10 cellular contexts compared by ENCODE assay signal in genomic region chr2:227415538-227416424, GRCh38. TPM values are rescaled to one million over a fixed set of nuclear protein-coding genes. Genes with fewer than 3 reads are reported as not detected.
DNase-seq lines count a peak whose midpoint lies in the region; ATAC-seq and TF ChIP-seq lines count a peak whose summit lies in the region.
"Had no signal": no experiment of that assay in that cellular context is flagged by ENCODE, and none has a peak within 500 bp of the region (broad histone marks: within the 10 kb centered on the region; RNA-seq: fewer than 3 reads in every experiment).

No MANE protein-coding gene starts in this region.

- H3K9me3 ChIP-seq in upper lobe of right lung, result no peaks in the 10 kb centered on the region
- H3K9me3 ChIP-seq in CD4-positive, alpha-beta memory T cell (ENCODE audit: control insufficient read depth in 1 of 2, low read length in 2 of 2), result no peaks in the 10 kb centered on the region

- CTCF ChIA-PET in CD4-positive, alpha-beta memory T cell (lab: Charles Lee; ENCODE audit: partially characterized antibody), result no interaction called here

- no peaks in the 10 kb centered on the region for H3K36me3 Mint-ChIP-seq in activated T-helper 2 cell treated with anti-CD3 and anti-CD28 coated beads, Interferon-gamma antibody, Interleukin-2, Interleukin-4, amounts not matched to agents 10 μg/mL and 5 μg/mL and 100 μg/mL, durations not matched to agents 14 hours and 24 hours and 36 hours (ENCODE audit: low read depth)
- no peaks in the 10 kb centered on the region for H3K36me3 Mint-ChIP-seq in CD4-positive, alpha-beta memory T cell

- TF ChIP-seq CTCF in upper lobe of right lung (IDR thresholded peaks at IDR 0.05), result no peak

- peak; percentile 86 for ATAC-seq in upper lobe of right lung
- ATAC-seq in HG03025 (IDR thresholded peaks at IDR 0.05; ENCODE audit: low FRiP score, unreplicated experiment), result no peak

- no peaks in the 10 kb centered on the region for H3K27me3 Mint-ChIP-seq in activated T-helper 2 cell treated with anti-CD3 and anti-CD28 coated beads, Interferon-gamma antibody, Interleukin-2, Interleukin-4, amounts not matched to agents 10 μg/mL and 5 μg/mL and 100 μg/mL, durations not matched to agents 14 hours and 24 hours and 36 hours (ENCODE audit: low read depth)
- H3K27me3 Mint-ChIP-seq in CD4-positive, alpha-beta memory T cell, result no peaks in the 10 kb centered on the region

- peak overlapping the region; percentile 68 for H3K27ac ChIP-seq in upper lobe of right lung
- H3K27ac ChIP-seq in CD4-positive, alpha-beta memory T cell (ENCODE audit: low read depth, low read length), result no peak overlapping the region
- H3K27ac ChIP-seq: VCaP had no signal

- POLR2A ChIA-PET in CD4-positive, alpha-beta memory T cell (lab: Charles Lee; ENCODE audit: partially characterized antibody), result no interaction called here

- H3K9me3 Mint-ChIP-seq in activated T-helper 2 cell treated with anti-CD3 and anti-CD28 coated beads, Interferon-gamma antibody, Interleukin-2, Interleukin-4, amounts not matched to agents 10 μg/mL and 5 μg/mL and 100 μg/mL, durations not matched to agents 14 hours and 24 hours and 36 hours, result no peaks in the 10 kb centered on the region
- H3K9me3 Mint-ChIP-seq in CD4-positive, alpha-beta memory T cell, result no peaks in the 10 kb centered on the region

- peak overlapping the region; percentile 72 for H3K27ac Mint-ChIP-seq in activated T-helper 2 cell treated with anti-CD3 and anti-CD28 coated beads, Interferon-gamma antibody, Interleukin-2, Interleukin-4, amounts not matched to agents 10 μg/mL and 5 μg/mL and 100 μg/mL, durations not matched to agents 14 hours and 24 hours and 36 hours
- H3K27ac Mint-ChIP-seq in CD4-positive, alpha-beta memory T cell, result peak overlapping the region in 1 of 7 donors; percentile 29

- peak; percentile 8 for DNase-seq in NCI-H2227 (lab: John Stamatoyannopoulos, UW; ENCODE audit: unreplicated experiment)
- no peak for DNase-seq in NCI-H2227 treated with DMSO at 0.1 percent for 48 hours (lab: John Stamatoyannopoulos, UW)
- peak; percentile 74 for DNase-seq in HPDE6-E6E7 (ENCODE audit: extremely low spot score)
- no peak for DNase-seq in activated T-helper 2 cell treated with anti-CD3 and anti-CD28 coated beads, Interferon-gamma antibody, Interleukin-2, Interleukin-4, amounts not matched to agents 10 μg/mL and 5 μg/mL and 100 μg/mL, durations not matched to agents 14 hours and 24 hours and 36 hours (ENCODE audit: low spot score)
- DNase-seq in inferior parietal cortex (ENCODE audit: extremely low spot score), result peak; percentile 39
- peak; percentile 81 for DNase-seq in upper lobe of right lung
- DNase-seq in CD4-positive, alpha-beta memory T cell, result no peak

- peaks cover 8% of the 10 kb centered on the region for H3K4me1 ChIP-seq in upper lobe of right lung
- peaks cover 9% of the 10 kb centered on the region for H3K4me1 ChIP-seq in CD4-positive, alpha-beta memory T cell (ENCODE audit: insufficient read depth, low read length)

- no peaks in the 10 kb centered on the region for H3K36me3 ChIP-seq in upper lobe of right lung
- H3K36me3 ChIP-seq in CD4-positive, alpha-beta memory T cell (ENCODE audit: insufficient read depth, low read length), result no peaks in the 10 kb centered on the region

- intact Hi-C loops in activated T-helper 2 cell treated with anti-CD3 and anti-CD28 coated beads, Interferon-gamma antibody, Interleukin-2, Interleukin-4, amounts not matched to agents 10 μg/mL and 5 μg/mL and 100 μg/mL, durations not matched to agents 14 hours and 24 hours and 36 hours (cut with micrococcal nuclease), result no loop called here
- intact Hi-C loops in upper lobe of right lung (cut with DNase I), result loop anchor here (10.0 kb wide), 1 partner anchor 49 kb away; no protein-coding TSS in a partner anchor
- intact Hi-C loops in CD4-positive, alpha-beta memory T cell (cut with micrococcal nuclease), result no loop called here

- H3K27me3 ChIP-seq in upper lobe of right lung, result no peaks in the 10 kb centered on the region
- H3K27me3 ChIP-seq in CD4-positive, alpha-beta memory T cell (ENCODE audit: insufficient read depth, low read length), result no peaks in the 10 kb centered on the region

- H3K4me1 Mint-ChIP-seq in activated T-helper 2 cell treated with anti-CD3 and anti-CD28 coated beads, Interferon-gamma antibody, Interleukin-2, Interleukin-4, amounts not matched to agents 10 μg/mL and 5 μg/mL and 100 μg/mL, durations not matched to agents 14 hours and 24 hours and 36 hours (ENCODE audit: low read depth), result peaks cover 48% of the 10 kb centered on the region
- peaks cover 17 to 22% (median 19%) of the 10 kb centered on the region in 4 donors for H3K4me1 Mint-ChIP-seq in CD4-positive, alpha-beta memory T cell

- peak overlapping the region; percentile 39 for H3K4me3 Mint-ChIP-seq in activated T-helper 2 cell treated with anti-CD3 and anti-CD28 coated beads, Interferon-gamma antibody, Interleukin-2, Interleukin-4, amounts not matched to agents 10 μg/mL and 5 μg/mL and 100 μg/mL, durations not matched to agents 14 hours and 24 hours and 36 hours (ENCODE audit: low read depth)
- no peak overlapping the region for H3K4me3 Mint-ChIP-seq in CD4-positive, alpha-beta memory T cell

- H3K4me3 ChIP-seq in upper lobe of right lung, result no peak overlapping the region
- H3K4me3 ChIP-seq in CD4-positive, alpha-beta memory T cell (ENCODE audit: low read length in 2 of 2), result no peak overlapping the region

RNA-seq across cellular contexts. Expression of gene SCYGR1, which starts 28.0 kb away (rescaled TPM):
- not detected in 2 replicates for total RNA-seq in activated T-helper 2 cell treated with anti-CD3 and anti-CD28 coated beads, Interferon-gamma antibody, Interleukin-2, Interleukin-4, amounts not matched to agents 10 μg/mL and 5 μg/mL and 100 μg/mL, durations not matched to agents 14 hours and 24 hours and 36 hours
- not detected for total RNA-seq in upper lobe of right lung
- total RNA-seq in CD4-positive, alpha-beta memory T cell, result not detected
- not detected for polyA plus RNA-seq in CD4-positive, alpha-beta memory T cell
- polyA plus RNA-seq: AG04450 had no signal

RNA-seq across cellular contexts. Expression of gene TM4SF20, which starts 36.7 kb away (rescaled TPM):
- total RNA-seq in activated T-helper 2 cell treated with anti-CD3 and anti-CD28 coated beads, Interferon-gamma antibody, Interleukin-2, Interleukin-4, amounts not matched to agents 10 μg/mL and 5 μg/mL and 100 μg/mL, durations not matched to agents 14 hours and 24 hours and 36 hours, result not detected in 2 replicates
- not detected for total RNA-seq in upper lobe of right lung
- not detected for total RNA-seq in CD4-positive, alpha-beta memory T cell
- polyA plus RNA-seq in CD4-positive, alpha-beta memory T cell, result not detected

RNA-seq across cellular contexts. Expression of gene AGFG1, which starts 56.2 kb away (rescaled TPM):
- 137 and 139 TPM in 2 replicates for total RNA-seq in activated T-helper 2 cell treated with anti-CD3 and anti-CD28 coated beads, Interferon-gamma antibody, Interleukin-2, Interleukin-4, amounts not matched to agents 10 μg/mL and 5 μg/mL and 100 μg/mL, durations not matched to agents 14 hours and 24 hours and 36 hours
- 92.9 TPM for total RNA-seq in upper lobe of right lung
- total RNA-seq in CD4-positive, alpha-beta memory T cell, result 10 to 100 TPM; 56.5 to 62.4 TPM
- polyA plus RNA-seq in CD4-positive, alpha-beta memory T cell, result 10 to 100 TPM; 12.2 to 35.7 TPM

Comparison
In these comparisons a context has a peak if more than half of its experiments do, and no peak if none do; other contexts are left out.
1. DNase-seq: peak in NCI-H2227 (single experiment), HPDE6-E6E7 (single experiment), inferior parietal cortex (single experiment) and upper lobe of right lung (single experiment); none in NCI-H2227 treated with DMSO at 0.1 percent for 48 hours (single experiment), activated T-helper 2 cell treated with anti-CD3 and anti-CD28 coated beads, Interferon-gamma antibody, Interleukin-2, Interleukin-4, amounts not matched to agents 10 μg/mL and 5 μg/mL and 100 μg/mL, durations not matched to agents 14 hours and 24 hours and 36 hours (single experiment) and CD4-positive, alpha-beta memory T cell (0 of 5).